In the genomic region with DNA sequence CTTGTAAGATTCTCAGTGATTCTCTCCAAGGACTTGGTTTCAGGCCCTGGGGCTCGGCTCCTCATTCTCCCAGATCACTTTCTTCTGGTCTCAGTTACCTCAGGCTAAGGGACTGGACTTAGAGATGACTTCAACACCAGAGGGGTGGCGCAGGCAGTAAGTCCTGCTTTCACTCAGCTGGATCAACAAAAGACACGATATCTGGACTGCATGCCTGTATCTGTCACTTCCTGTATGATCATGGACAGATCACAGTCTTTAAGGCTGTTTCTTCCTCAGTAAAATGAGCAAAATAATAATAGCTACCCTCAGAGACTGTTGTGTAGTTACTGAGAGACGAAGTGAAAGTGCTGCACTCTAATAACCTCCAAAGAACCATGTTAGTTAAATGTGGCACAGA, we compare ENCODE assay signal across 10 cellular contexts. TPM values are rescaled to one million over a fixed set of nuclear protein-coding genes. Genes with fewer than 3 reads are reported as not detected.
DNase-seq lines count a peak whose midpoint lies in the region; ATAC-seq, FAIRE-seq and TF ChIP-seq lines count a peak whose summit lies in the region.
"Had no signal": no experiment of that assay in that cellular context is flagged by ENCODE, and none has a peak within 500 bp of the region (broad histone marks: within the 10 kb centered on the region; RNA-seq: fewer than 3 reads in every experiment).

No MANE protein-coding gene starts in this region.

- no peaks in the 10 kb centered on the region for H3K27me3 ChIP-seq in endothelial cell of umbilical vein (ENCODE audit: control insufficient read depth in 2 of 2, insufficient read depth in 2 of 2, low read length in 2 of 2)

- no peaks in the 10 kb centered on the region for H3K27me3 Mint-ChIP-seq in activated CD4-positive, alpha-beta T cell treated with anti-CD3 and anti-CD28 coated beads for 36 hours

- intact Hi-C loops in activated CD4-positive, alpha-beta T cell treated with anti-CD3 and anti-CD28 coated beads for 36 hours (cut with DNase I, micrococcal nuclease) = loop anchor here (1.0 kb wide), 3 partner anchors 15 to 20 kb away; a partner anchor contains a TSS
- intact Hi-C loops in endothelial cell of umbilical vein (cut with micrococcal nuclease) = loop anchor here (1.0 kb wide), 1 partner anchor 16 kb away; no protein-coding TSS in a partner anchor

- no peaks in the 10 kb centered on the region for H3K79me2 ChIP-seq in endothelial cell of umbilical vein (ENCODE audit: control insufficient read depth, insufficient read depth, low read length)

- dilution Hi-C loops in endothelial cell of umbilical vein (cut with MboI; ENCODE audit: extremely low pct_ligation_motif_present, low sequenced_read_pairs) = no loop called here

- POLR2A ChIA-PET in activated CD4-positive, alpha-beta T cell treated with anti-CD3 and anti-CD28 coated beads for 36 hours (lab: Charles Lee) = interaction anchor here (0.6 kb wide), 1 partner anchor 19 kb away, joined by 3 read pairs; a partner anchor contains a TSS
- POLR2A ChIA-PET in endothelial cell of umbilical vein (lab: Charles Lee) = no interaction called here

- no peak overlapping the region for H3K27ac Mint-ChIP-seq in activated CD4-positive, alpha-beta T cell treated with anti-CD3 and anti-CD28 coated beads for 36 hours
- no peak overlapping the region for H3K27ac Mint-ChIP-seq in stimulated activated effector memory CD8-positive, alpha-beta T cell treated with anti-CD3 and anti-CD28 coated beads, Interleukin-12 subunit alpha, Interleukin-12 subunit beta, amount 100 ng/mL, for 72 hours

- peak overlapping the region; percentile 34 for H3K9ac ChIP-seq in endothelial cell of umbilical vein (replicated peaks; ENCODE audit: extremely low read depth, insufficient read depth, low read length)

- CTCF ChIA-PET in activated CD4-positive, alpha-beta T cell treated with anti-CD3 and anti-CD28 coated beads for 36 hours (lab: Charles Lee) = interaction anchor here (2.2 kb wide), 1 partner anchor 18 kb away, joined by 6 read pairs; no protein-coding TSS in a partner anchor
- CTCF ChIA-PET in endothelial cell of umbilical vein (lab: Charles Lee) = interaction anchor here (0.5 to 1.0 kb wide), 2 partner anchors 15 to 360 kb away, joined by 3 to 7 read pairs; no protein-coding TSS in a partner anchor

- H4K20me1 ChIP-seq in endothelial cell of umbilical vein (replicated peaks; ENCODE audit: control insufficient read depth, extremely low read depth, insufficient read depth, low read length) = no peaks in the 10 kb centered on the region

- no peak overlapping the region for H3K4me3 ChIP-seq in endothelial cell of umbilical vein (replicated peaks in 1 of 3; ENCODE audit: insufficient read depth in 1 of 3, low read depth in 1 of 3, low read length in 3 of 3)

- H3K9me3 ChIP-seq in endothelial cell of umbilical vein (replicated peaks; ENCODE audit: control insufficient read depth, insufficient read depth, low read length) = no peaks in the 10 kb centered on the region

- no peak for DNase-seq in activated CD4-positive, alpha-beta T cell treated with anti-CD3 and anti-CD28 coated beads for 36 hours
- DNase-seq in activated CD4-positive, alpha-beta T cell treated with anti-CD3 and anti-CD28 coated beads for 1 hour = no peak
- DNase-seq in HT1080 (ENCODE audit: low read depth) (peak; percentile 61), endothelial cell of umbilical vein (ENCODE audit: low read depth, low spot score) (peak; percentile 72), hypothalamus (lab: John Stamatoyannopoulos, UW) (no peak), germinal center (ENCODE audit: low spot score) (no peak)
- DNase-seq in stimulated activated effector memory CD8-positive, alpha-beta T cell treated with anti-CD3 and anti-CD28 coated beads, Interleukin-12 subunit alpha, Interleukin-12 subunit beta, amount 100 ng/mL, for 72 hours (ENCODE audit: low spot score in 2 of 2) = no peak
- DNase-seq: activated CD8-positive, alpha-beta memory T cell treated with anti-CD3 and anti-CD28 coated beads, Interleukin-2, amount 50 U/mL, for 4 hours had no signal

- H3K36me3 Mint-ChIP-seq in activated CD4-positive, alpha-beta T cell treated with anti-CD3 and anti-CD28 coated beads for 36 hours (ENCODE audit: low read depth) = no peaks in the 10 kb centered on the region
- no peaks in the 10 kb centered on the region for H3K36me3 Mint-ChIP-seq in stimulated activated effector memory CD8-positive, alpha-beta T cell treated with anti-CD3 and anti-CD28 coated beads, Interleukin-12 subunit alpha, Interleukin-12 subunit beta, amount 100 ng/mL, for 72 hours

- no peak overlapping the region for H3K4me3 Mint-ChIP-seq in activated CD4-positive, alpha-beta T cell treated with anti-CD3 and anti-CD28 coated beads for 36 hours
- H3K4me3 Mint-ChIP-seq in stimulated activated effector memory CD8-positive, alpha-beta T cell treated with anti-CD3 and anti-CD28 coated beads, Interleukin-12 subunit alpha, Interleukin-12 subunit beta, amount 100 ng/mL, for 72 hours = no peak overlapping the region

- no peaks in the 10 kb centered on the region for H3K4me1 Mint-ChIP-seq in activated CD4-positive, alpha-beta T cell treated with anti-CD3 and anti-CD28 coated beads for 36 hours
- peaks cover 6% of the 10 kb centered on the region for H3K4me1 Mint-ChIP-seq in stimulated activated effector memory CD8-positive, alpha-beta T cell treated with anti-CD3 and anti-CD28 coated beads, Interleukin-12 subunit alpha, Interleukin-12 subunit beta, amount 100 ng/mL, for 72 hours

- peak; percentile 34 for ATAC-seq in activated CD4-positive, alpha-beta T cell treated with anti-CD3 and anti-CD28 coated beads for 36 hours
- ATAC-seq in stimulated activated effector memory CD8-positive, alpha-beta T cell treated with anti-CD3 and anti-CD28 coated beads, Interleukin-12 subunit alpha, Interleukin-12 subunit beta, amount 100 ng/mL, for 72 hours = peak; percentile 77
- no peak for ATAC-seq in GM21526 (IDR thresholded peaks at IDR 0.05; ENCODE audit: low FRiP score, unreplicated experiment)

- TF ChIP-seq CTCF in endothelial cell of umbilical vein (IDR thresholded peaks at IDR 0.05; ENCODE audit: extremely low read depth in 1 of 2, insufficient read depth in 1 of 2, low read depth in 1 of 2, low read length in 2 of 2) = no peak

- H3K4me2 ChIP-seq in endothelial cell of umbilical vein (ENCODE audit: insufficient read depth, low read length) = peak overlapping the region; percentile 88

- BruUV-seq in endothelial cell of umbilical vein (replicated peaks; lab: Mats Ljungman, UMichigan) = no TSS peak

- peaks cover 24% of the 10 kb centered on the region for H3K4me1 ChIP-seq in endothelial cell of umbilical vein (ENCODE audit: control insufficient read depth, extremely low read depth, insufficient read depth, low read length)

- no peaks in the 10 kb centered on the region for H3K9me3 Mint-ChIP-seq in activated CD4-positive, alpha-beta T cell treated with anti-CD3 and anti-CD28 coated beads for 36 hours (ENCODE audit: low read depth)
- H3K9me3 Mint-ChIP-seq in stimulated activated effector memory CD8-positive, alpha-beta T cell treated with anti-CD3 and anti-CD28 coated beads, Interleukin-12 subunit alpha, Interleukin-12 subunit beta, amount 100 ng/mL, for 72 hours = no peaks in the 10 kb centered on the region

- H3K9me1 ChIP-seq in endothelial cell of umbilical vein (replicated peaks; ENCODE audit: control insufficient read depth, extremely low read depth, insufficient read depth, low read length) = no peaks in the 10 kb centered on the region

- no peaks in the 10 kb centered on the region for H3K36me3 ChIP-seq in endothelial cell of umbilical vein (ENCODE audit: control insufficient read depth in 2 of 2, extremely low read depth in 1 of 2, insufficient read depth in 2 of 2, low read length in 2 of 2)

- FAIRE-seq in endothelial cell of umbilical vein (lab: Jason Lieb, UNC) = peak; percentile 93

- peak overlapping the region; percentile 39 for H3K27ac ChIP-seq in endothelial cell of umbilical vein (ENCODE audit: insufficient read depth, low read depth, low read length)

- no peak overlapping the region for H2AFZ ChIP-seq in endothelial cell of umbilical vein (ENCODE audit: low read depth, low read length)

- TF ChIP-seq POLR2A in endothelial cell of umbilical vein (IDR thresholded peaks at IDR 0.05; ENCODE audit: low read depth, low read length) = no peak

TF ChIP-seq in endothelial cell of umbilical vein, 7 proteins besides CTCF, POLR2A, EP300 and RAD21 (continues in another document):
- TF ChIP-seq, protein P1, sequence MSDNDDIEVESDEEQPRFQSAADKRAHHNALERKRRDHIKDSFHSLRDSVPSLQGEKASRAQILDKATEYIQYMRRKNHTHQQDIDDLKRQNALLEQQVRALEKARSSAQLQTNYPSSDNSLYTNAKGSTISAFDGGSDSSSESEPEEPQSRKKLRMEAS (IDR thresholded peaks at IDR 0.05; ENCODE audit: insufficient read depth, insufficient read length) = no peak
- TF ChIP-seq MYC (IDR thresholded peaks at IDR 0.05; ENCODE audit: low read depth, low read length) = no peak

RNA-seq across cellular contexts. Expression of a gene that starts 19.5 kb away (rescaled TPM):
- 10 to 100 TPM; 17.5 to 20.1 TPM for total RNA-seq in activated CD4-positive, alpha-beta T cell treated with anti-CD3 and anti-CD28 coated beads for 36 hours
- total RNA-seq in HT1080 (2014; rRNA removed; shearing (Covaris generic)) = not detected in 2 replicates
- polyA plus RNA-seq in HT1080 (2015; cell fraction: cytosol; rRNA removed) = 0.05 and 0.06 TPM in 2 replicates
- not detected in 2 replicates for polyA plus RNA-seq in HT1080 (2015; cell fraction: nucleus; rRNA removed)
- total RNA-seq in endothelial cell of umbilical vein = not detected in 2 replicates
- polyA plus RNA-seq in endothelial cell of umbilical vein = not detected in 2 replicates
- not detected in 2 replicates for polyA plus RNA-seq in endothelial cell of umbilical vein (2011; cell fraction: cytosol; rRNA removed)
- polyA plus RNA-seq in endothelial cell of umbilical vein (2011; cell fraction: nucleus; rRNA removed) = not detected in 2 replicates
- polyA plus RNA-seq in endothelial cell of umbilical vein (2012) = not detected in 2 replicates
- polyA minus RNA-seq in endothelial cell of umbilical vein = not detected in 2 replicates
- not detected for polyA minus RNA-seq in endothelial cell of umbilical vein (2011; cell fraction: cytosol; rRNA and poly(A)+ RNA removed)
- polyA minus RNA-seq in endothelial cell of umbilical vein (2011; cell fraction: nucleus; rRNA and poly(A)+ RNA removed) = not detected in 2 replicates
- total RNA-seq: A673 had no signal

RNA-seq across cellular contexts. Expression of a gene that starts 59.6 kb away (rescaled TPM):
- total RNA-seq in activated CD4-positive, alpha-beta T cell treated with anti-CD3 and anti-CD28 coated beads for 36 hours = 1 to 10 TPM; 3.1 to 3.5 TPM
- 0.87 and 1.4 TPM in 2 replicates for total RNA-seq in HT1080 (2014; rRNA removed; shearing (Covaris generic))
- 0.51 and 0.71 TPM in 2 replicates for polyA plus RNA-seq in HT1080 (2015; cell fraction: cytosol; rRNA removed)
- polyA plus RNA-seq in HT1080 (2015; cell fraction: nucleus; rRNA removed) = 5.1 and 5.6 TPM in 2 replicates
- 2.3 and 4.0 TPM in 2 replicates for total RNA-seq in endothelial cell of umbilical vein
- 0.92 and 1.0 TPM in 2 replicates for polyA plus RNA-seq in endothelial cell of umbilical vein
- 0.39 and 0.56 TPM in 2 replicates for polyA plus RNA-seq in endothelial cell of umbilical vein (2011; cell fraction: cytosol; rRNA removed)
- polyA plus RNA-seq in endothelial cell of umbilical vein (2011; cell fraction: nucleus; rRNA removed) = 6.8 and 6.9 TPM in 2 replicates
- polyA plus RNA-seq in endothelial cell of umbilical vein (2012) = 0.71 and 0.79 TPM in 2 replicates
- polyA minus RNA-seq in endothelial cell of umbilical vein = 2.1 and 2.9 TPM in 2 replicates
- not detected for polyA minus RNA-seq in endothelial cell of umbilical vein (2011; cell fraction: cytosol; rRNA and poly(A)+ RNA removed)
- 3.4 and 3.5 TPM in 2 replicates for polyA minus RNA-seq in endothelial cell of umbilical vein (2011; cell fraction: nucleus; rRNA and poly(A)+ RNA removed)

Comparison
In these comparisons a context has a peak if more than half of its experiments do, and no peak if none do; other contexts are left out.
1. DNase-seq: peak in HT1080 (single experiment) and endothelial cell of umbilical vein (single experiment); none in activated CD4-positive, alpha-beta T cell treated with anti-CD3 and anti-CD28 coated beads for 36 hours (single experiment), activated CD4-positive, alpha-beta T cell treated with anti-CD3 and anti-CD28 coated beads for 1 hour (single experiment), stimulated activated effector memory CD8-positive, alpha-beta T cell treated with anti-CD3 and anti-CD28 coated beads, Interleukin-12 subunit alpha, Interleukin-12 subunit beta, amount 100 ng/mL, for 72 hours (0 of 2), hypothalamus (0 of 51) and germinal center (single experiment).
2. RNA of a gene that starts 19.5 kb away (total RNA-seq): 17.5 to 20.1 TPM in activated CD4-positive, alpha-beta T cell treated with anti-CD3 and anti-CD28 coated beads for 36 hours; not detected in HT1080 and not detected in endothelial cell of umbilical vein; every median in the first group is over 10 times any median in the second.